ENCODE assay signal across 12 cellular contexts in the genomic region with DNA sequence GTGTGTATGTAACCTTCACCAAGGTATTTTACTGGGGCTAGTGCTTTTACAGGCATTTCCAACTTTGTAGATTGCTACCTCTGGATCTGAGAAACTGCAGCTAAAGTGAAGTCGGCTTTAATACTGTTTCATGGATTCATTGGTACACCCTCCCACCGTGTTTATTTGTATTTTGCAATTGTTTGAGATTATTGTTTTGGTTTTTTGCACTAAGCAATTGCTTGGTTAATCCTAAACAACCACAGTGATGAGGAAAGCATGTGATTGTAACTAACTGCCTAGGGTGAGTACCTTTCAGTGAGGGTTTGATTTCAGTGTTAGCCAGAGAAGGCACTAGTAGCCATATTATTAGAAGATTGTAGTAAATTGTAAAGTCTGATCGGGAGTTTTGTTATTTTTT. TPM values are rescaled to one million over a fixed set of nuclear protein-coding genes. Genes with fewer than 3 reads are reported as not detected.
DNase-seq lines count a peak whose midpoint lies in the region; ATAC-seq and TF ChIP-seq lines count a peak whose summit lies in the region.
"Had no signal": no experiment of that assay in that cellular context is flagged by ENCODE, and none has a peak within 500 bp of the region (broad histone marks: within the 10 kb centered on the region; RNA-seq: fewer than 3 reads in every experiment).

No MANE protein-coding gene starts in this region.

- H3K4me1 Mint-ChIP-seq in central memory CD8-positive, alpha-beta T cell, result peaks cover 50% of the 10 kb centered on the region
- peaks cover 41% of the 10 kb centered on the region for H3K4me1 Mint-ChIP-seq in nephron progenitor cell

- H3K4me2 ChIP-seq in DOHH2 (ENCODE audit: low read length), result peak overlapping the region; percentile 55

- peaks cover 39% of the 10 kb centered on the region for H3K4me1 ChIP-seq in DOHH2 (ENCODE audit: control insufficient read depth, low read length)

- H3K79me2 ChIP-seq in DOHH2 (ENCODE audit: control insufficient read depth, low read length), result peaks cover 90% of the 10 kb centered on the region

- H3F3A ChIP-seq in DOHH2 (ENCODE audit: control insufficient read depth, insufficient read depth), result 0 out of 2 replicates have a peak, but pooled peaks cover 2% of the 10 kb centered on the region

- no peaks in the 10 kb centered on the region for H3K9me2 ChIP-seq in DOHH2 (replicated peaks; ENCODE audit: control insufficient read depth, low read length)

- H3K27ac ChIP-seq in DOHH2 (ENCODE audit: low read depth, low read length), result no peak overlapping the region

- H3K27ac Mint-ChIP-seq in central memory CD8-positive, alpha-beta T cell (ENCODE audit: low read depth), result peak overlapping the region; percentile 97
- H3K27ac Mint-ChIP-seq in nephron progenitor cell, result peak overlapping the region; percentile 5

- H3K27me3 Mint-ChIP-seq in central memory CD8-positive, alpha-beta T cell, result no peaks in the 10 kb centered on the region
- H3K27me3 Mint-ChIP-seq in nephron progenitor cell (ENCODE audit: low read depth, poor library complexity), result no peaks in the 10 kb centered on the region

- H4K20me1 ChIP-seq in DOHH2 (ENCODE audit: control insufficient read depth, insufficient read depth, low read depth, low read length), result peaks cover 53% of the 10 kb centered on the region

- ATAC-seq in central memory CD8-positive, alpha-beta T cell (replicated peaks; ENCODE audit: extremely low read depth, poor library complexity, severe bottlenecking), result no peak
- ATAC-seq in GM19397 (IDR thresholded peaks at IDR 0.05; ENCODE audit: unreplicated experiment), result no peak

- H3K9me3 ChIP-seq in DOHH2 (ENCODE audit: control insufficient read depth, insufficient read depth, low read length), result no peaks in the 10 kb centered on the region
- no peaks in the 10 kb centered on the region for H3K9me3 ChIP-seq in MG63

- no peaks in the 10 kb centered on the region for H3K9me3 Mint-ChIP-seq in central memory CD8-positive, alpha-beta T cell
- H3K9me3 Mint-ChIP-seq in nephron progenitor cell, result no peaks in the 10 kb centered on the region

- H3K4me3 ChIP-seq in DOHH2 (ENCODE audit: low read length), result peak overlapping the region; percentile 48
- peak overlapping the region; percentile 10 for H3K4me3 ChIP-seq in MG63

- peaks cover 24% of the 10 kb centered on the region for H3K36me3 Mint-ChIP-seq in central memory CD8-positive, alpha-beta T cell (ENCODE audit: insufficient read depth)
- peaks cover 30% of the 10 kb centered on the region for H3K36me3 Mint-ChIP-seq in nephron progenitor cell (ENCODE audit: low read depth)

- H3K36me3 ChIP-seq in DOHH2 (ENCODE audit: control insufficient read depth, low read length), result peaks cover 69% of the 10 kb centered on the region
- peaks cover 42% of the 10 kb centered on the region for H3K36me3 ChIP-seq in MG63

- H3K27me3 ChIP-seq in DOHH2 (ENCODE audit: control insufficient read depth, low read length) (no peaks in the 10 kb centered on the region), MG63 (no peaks in the 10 kb centered on the region)

- DNase-seq in MG63 (no peak), nephron progenitor cell (no peak), EL (no peak), NCI-H1048 (lab: John Stamatoyannopoulos, UW) (no peak)
- DNase-seq in central memory CD8-positive, alpha-beta T cell (ENCODE audit: low spot score in 2 of 2), result no peak
- DNase-seq: activated CD8-positive, alpha-beta memory T cell treated with anti-CD3 and anti-CD28 coated beads, Interleukin-2, amount 50 U/mL, for 4 hours; GDM1; H7; NCI-H2171 had no signal

- peak overlapping the region; percentile 97 for H3K4me3 Mint-ChIP-seq in central memory CD8-positive, alpha-beta T cell
- peak overlapping the region; percentile 99 for H3K4me3 Mint-ChIP-seq in nephron progenitor cell

- TF ChIP-seq CTCF in DOHH2 (IDR thresholded peaks at IDR 0.05; ENCODE audit: low read depth, low read length, poor library complexity, severe bottlenecking), result no peak
- TF ChIP-seq CTCF in nephron progenitor cell (IDR thresholded peaks at IDR 0.05), result no peak

RNA-seq across cellular contexts. Expression of a gene that starts 3.3 kb away (rescaled TPM):
- total RNA-seq in MG63 (2014; rRNA removed; shearing (Covaris generic); ENCODE audit: low replicate concordance), result 18.1 and 136 TPM in 2 replicates

RNA-seq across cellular contexts. Expression of a gene that starts 15.0 kb away (rescaled TPM):
- total RNA-seq in MG63 (2014; rRNA removed; shearing (Covaris generic); ENCODE audit: low replicate concordance), result 34.8 and 42.5 TPM in 2 replicates

RNA-seq across cellular contexts. Expression of a gene that starts 44.6 kb away (rescaled TPM):
- not detected in 2 replicates for total RNA-seq in MG63 (2014; rRNA removed; shearing (Covaris generic); ENCODE audit: low replicate concordance)
- total RNA-seq: H7, posterior vena cava had no signal
